In the genomic region with DNA sequence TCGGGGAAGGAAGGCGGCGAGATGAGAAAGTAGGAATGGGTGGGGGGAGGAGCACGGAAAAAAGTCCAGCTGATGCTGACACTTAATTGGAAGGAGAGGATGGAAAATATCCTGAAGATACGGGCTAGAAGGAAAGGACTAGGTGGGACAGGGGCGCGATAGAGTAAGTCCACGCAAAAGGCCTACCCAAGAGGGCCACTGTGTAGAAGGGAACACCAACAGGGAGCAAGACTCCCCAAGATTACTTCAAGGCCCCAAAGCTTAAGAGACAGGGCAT, we compare ENCODE assay signal across 8 cellular contexts. TPM values are rescaled to one million over a fixed set of nuclear protein-coding genes. Genes with fewer than 3 reads are reported as not detected.
A peak's percentile ranks its signal among the peaks of the same experiment; 100 is the strongest.
DNase-seq lines count a peak whose midpoint lies in the region; ATAC-seq, FAIRE-seq and TF ChIP-seq lines count a peak whose summit lies in the region.

No MANE protein-coding gene starts in this region.

- peaks cover 43% of the 10 kb centered on the region for H3K4me1 Mint-ChIP-seq in activated T-cell treated with anti-CD3 and anti-CD28 coated beads, Interleukin-2, amount 50 U/mL, for 4 hours (ENCODE audit: low read depth)
- peaks cover 40% of the 10 kb centered on the region for H3K4me1 Mint-ChIP-seq in osteocyte (ENCODE audit: unreplicated experiment)

- peak overlapping the region; percentile 95 for H3K27ac Mint-ChIP-seq in osteocyte (ENCODE audit: unreplicated experiment)

- DNase-seq in activated T-cell treated with anti-CD3 and anti-CD28 coated beads, Interleukin-2, amount 50 U/mL, for 4 hours: no peak
- DNase-seq in activated T-cell treated with anti-CD3 and anti-CD28 coated beads, Interleukin-2, amount 50 U/mL, for 48 hours: no peak
- DNase-seq in fibroblast of the aortic adventitia (ENCODE audit: low read depth): peak; percentile 22
- no peak for DNase-seq in osteocyte (ENCODE audit: extremely low spot score, unreplicated experiment)
- DNase-seq in NCI-H345 treated with DMSO at 0.1 percent for 48 hours (lab: John Stamatoyannopoulos, UW; ENCODE audit: unreplicated experiment): no peak
- DNase-seq in GM19239 (ENCODE audit: insufficient read length, low spot score): no peak
- no peak for DNase-seq in HK-2 (ENCODE audit: unreplicated experiment)

- no peaks in the 10 kb centered on the region for H3K9me3 Mint-ChIP-seq in activated T-cell treated with anti-CD3 and anti-CD28 coated beads, Interleukin-2, amount 50 U/mL, for 4 hours
- H3K9me3 Mint-ChIP-seq in osteocyte (ENCODE audit: unreplicated experiment): no peaks in the 10 kb centered on the region

- no peak for FAIRE-seq in GM19239 (lab: Jason Lieb, UNC)

- H3K36me3 Mint-ChIP-seq in activated T-cell treated with anti-CD3 and anti-CD28 coated beads, Interleukin-2, amount 50 U/mL, for 4 hours (ENCODE audit: insufficient read depth): peaks cover 10% of the 10 kb centered on the region
- peaks cover 3% of the 10 kb centered on the region for H3K36me3 Mint-ChIP-seq in osteocyte (ENCODE audit: unreplicated experiment)

- no peaks in the 10 kb centered on the region for H3K27me3 Mint-ChIP-seq in activated T-cell treated with anti-CD3 and anti-CD28 coated beads, Interleukin-2, amount 50 U/mL, for 4 hours (ENCODE audit: low read depth)
- no peaks in the 10 kb centered on the region for H3K27me3 Mint-ChIP-seq in osteocyte (ENCODE audit: unreplicated experiment)

- peak overlapping the region; percentile 99 for H3K4me3 Mint-ChIP-seq in activated T-cell treated with anti-CD3 and anti-CD28 coated beads, Interleukin-2, amount 50 U/mL, for 4 hours
- H3K4me3 Mint-ChIP-seq in osteocyte (ENCODE audit: unreplicated experiment): peak overlapping the region; percentile 94

- TF ChIP-seq CTCF in fibroblast of the aortic adventitia (IDR thresholded peaks at IDR 0.05; ENCODE audit: insufficient read depth, low read length): no peak
- no peak for TF ChIP-seq CTCF in osteocyte (IDR thresholded peaks at IDR 0.05)

- peak overlapping the region; percentile 100 for H3K4me3 ChIP-seq in fibroblast of the aortic adventitia (ENCODE audit: low read depth, low read length)

- ATAC-seq in activated T-cell treated with anti-CD3 and anti-CD28 coated beads, Interleukin-2, amount 50 U/mL, for 4 hours: no peak
- ATAC-seq in SK-N-SH treated with all-trans-retinoic acid at 6 μM for 48 hours: peak; percentile 42

TF ChIP-seq in SK-N-SH treated with all-trans-retinoic acid at 6 μM for 48 hours, 23 proteins besides CTCF, POLR2A, EP300 and RAD21:
- TF ChIP-seq GLIS3 (CRISPR knock-in tag; IDR thresholded peaks at IDR 0.05): no peak
- TF ChIP-seq SNAI2 (CRISPR knock-in tag; IDR thresholded peaks at IDR 0.05): no peak
- no peak for TF ChIP-seq BACH2 (CRISPR knock-in tag; IDR thresholded peaks at IDR 0.05; ENCODE audit: borderline replicate concordance)
- no peak for TF ChIP-seq ISL1 (CRISPR knock-in tag; IDR thresholded peaks at IDR 0.05)
- no peak for TF ChIP-seq CSDC2 (CRISPR knock-in tag; IDR thresholded peaks at IDR 0.05)
- TF ChIP-seq ZNF70 (CRISPR knock-in tag; IDR thresholded peaks at IDR 0.05): no peak
- no peak for TF ChIP-seq ESRRG (CRISPR knock-in tag; IDR thresholded peaks at IDR 0.05)
- no peak for TF ChIP-seq PPARA (CRISPR knock-in tag; IDR thresholded peaks at IDR 0.05; ENCODE audit: borderline replicate concordance)
- no peak for TF ChIP-seq POU6F1 (CRISPR knock-in tag; IDR thresholded peaks at IDR 0.05; ENCODE audit: borderline replicate concordance, low read depth)
- no peak for TF ChIP-seq TOX (CRISPR knock-in tag; IDR thresholded peaks at IDR 0.05; ENCODE audit: borderline replicate concordance)

RNA-seq across cellular contexts. Expression of gene APPBP2, which starts 0.8 kb away (rescaled TPM):
- total RNA-seq in activated T-cell treated with anti-CD3 and anti-CD28 coated beads, Interleukin-2, amount 50 U/mL, for 4 hours: 10 to 100 TPM; 16.1 to 21.2 (median 17.8) TPM
- total RNA-seq in fibroblast of the aortic adventitia (ENCODE audit: low replicate concordance): 44.6 and 47.0 TPM in 2 replicates
- 51.7 and 65.0 TPM in 2 replicates for total RNA-seq in osteocyte
